24 cellular contexts compared by ENCODE assay signal in the genomic region with DNA sequence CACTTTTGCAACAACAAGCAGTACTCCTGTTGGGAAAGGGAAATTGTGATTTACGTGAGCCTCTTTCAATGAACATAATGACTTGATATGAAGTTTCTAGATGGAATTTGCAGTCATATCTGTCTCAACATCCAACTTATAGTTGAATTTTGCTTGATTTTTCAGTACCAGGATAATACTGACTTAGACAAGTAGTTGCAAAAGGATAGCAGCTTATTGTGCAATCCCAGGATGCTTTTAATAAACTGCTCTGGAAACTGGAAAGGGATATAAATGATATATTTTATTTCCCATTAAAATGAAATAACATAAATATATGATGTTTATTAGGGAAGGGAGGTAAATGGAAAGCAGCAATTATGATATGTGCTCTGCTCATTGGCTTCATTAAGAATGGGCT.
"Had no signal": no experiment of that assay in that cellular context is flagged by ENCODE, and none has a peak within 500 bp of the region (broad histone marks: within the 10 kb centered on the region; RNA-seq: fewer than 3 reads in every experiment).

No MANE protein-coding gene starts in this region.

- ATAC-seq: activated T-cell treated with anti-CD3 and anti-CD28 coated beads, Interleukin-2, amount 50 U/mL, for 4 hours; left ventricle myocardium superior; natural killer cell; T-helper 17 cell had no signal

- H3K4me3 ChIP-seq: thoracic aorta, vagina had no signal

- H3K9me3 ChIP-seq: thoracic aorta, vagina had no signal

- H3K27ac ChIP-seq: thoracic aorta, vagina had no signal

- H3K27me3 ChIP-seq: vagina had no signal

- DNase-seq: activated CD4-positive, alpha-beta T cell treated with anti-CD3 and anti-CD28 coated beads for 4 hours; activated CD4-positive, alpha-beta T cell treated with anti-CD3 and anti-CD28 coated beads, Interleukin-2, amount 50 U/mL, for 48 hours; activated CD4-positive, CD25-positive, alpha-beta regulatory T cell; activated CD8-positive, alpha-beta memory T cell treated with anti-CD3 and anti-CD28 coated beads, Interleukin-2, amount 50 U/mL, for 48 hours; activated naive CD4-positive, alpha-beta T cell treated with Interleukin-2 at 50 U/mL for 16 hours; activated naive CD8-positive, alpha-beta T cell treated with anti-CD3 and anti-CD28 coated beads, Interleukin-2, amount 10 ng/mL, durations not matched to agents 7 days and 5 days; activated T-cell treated with anti-CD3 and anti-CD28 coated beads, Interleukin-2, amount 50 U/mL, for 4 hours; anterior cingulate cortex; caudate nucleus; dermis blood vessel endothelial cell; effector CD8-positive, alpha-beta T cell; foreskin melanocyte; hippocampal formation; left ventricle myocardium superior; midbrain; natural killer cell; retina; stimulated activated CD4-positive, alpha-beta T cell treated with anti-CD3 and anti-CD28 coated beads, Interleukin-4, amount 100 ng/mL, for 24 hours; stimulated activated naive CD4-positive, alpha-beta T cell treated with Interleukin-2 at 50 U/mL for 16 hours; T-helper 17 cell had no signal

- H3K27ac Mint-ChIP-seq: activated naive CD8-positive, alpha-beta T cell treated with anti-CD3 and anti-CD28 coated beads, Interleukin-2, amount 10 ng/mL, durations not matched to agents 7 days and 5 days; brain; natural killer cell; T-helper 17 cell; type B pancreatic cell had no signal

- H3K4me1 ChIP-seq: vagina had no signal

- H3K36me3 ChIP-seq: thoracic aorta, vagina had no signal

- H3K36me3 Mint-ChIP-seq: activated naive CD8-positive, alpha-beta T cell treated with anti-CD3 and anti-CD28 coated beads, Interleukin-2, amount 10 ng/mL, durations not matched to agents 7 days and 5 days; type B pancreatic cell had no signal
